ENCODE assay signal across 8 cellular contexts in genomic region chr3:98563661-98564281, GRCh38. TPM values are rescaled to one million over a fixed set of nuclear protein-coding genes. Genes with fewer than 3 reads are reported as not detected.
DNase-seq lines count a peak whose midpoint lies in the region; ATAC-seq and TF ChIP-seq lines count a peak whose summit lies in the region.

No MANE protein-coding gene starts in this region.

- TF ChIP-seq POLR2A in sigmoid colon (IDR thresholded peaks at IDR 0.05), result no peak

- peak; percentile 91 for DNase-seq in GM12865 (ENCODE audit: low read depth)
- peak; percentile 24 for DNase-seq in Jurkat, Clone E6-1 (ENCODE audit: low read depth, low spot score)
- peak; percentile 83 for DNase-seq in central memory CD4-positive, alpha-beta T cell
- DNase-seq in sigmoid colon, result no peak
- DNase-seq in SHP77 (lab: John Stamatoyannopoulos, UW), result no peak
- no peak for DNase-seq in NCI-H2029 treated with DMSO at 0.1 percent for 48 hours (lab: John Stamatoyannopoulos, UW)
- DNase-seq in activated naive CD4-positive, alpha-beta T cell treated with Interleukin-2 at 50 U/mL for 16 hours, result no peak

- no peaks in the 10 kb centered on the region for H3K4me1 ChIP-seq in sigmoid colon

- TF ChIP-seq EP300 in sigmoid colon (IDR thresholded peaks at IDR 0.05), result no peak

- TF ChIP-seq CTCF in GM12865 (IDR thresholded peaks at IDR 0.05; ENCODE audit: insufficient read depth, low read depth, low read length, missing control alignments), result no peak
- TF ChIP-seq CTCF in sigmoid colon (IDR thresholded peaks at IDR 0.05), result no peak

- no peaks in the 10 kb centered on the region for H3K9me3 ChIP-seq in sigmoid colon

- intact Hi-C loops in sigmoid colon (cut with DNase I), result no loop called here

- no peak overlapping the region for H3K27ac ChIP-seq in sigmoid colon

- peak overlapping the region; percentile 72 for H3K4me3 ChIP-seq in GM12865 (ENCODE audit: low read depth, low read length)
- H3K4me3 ChIP-seq in Jurkat, Clone E6-1 (ENCODE audit: low read length), result no peak overlapping the region
- H3K4me3 ChIP-seq in sigmoid colon, result no peak overlapping the region

- 58 to 74% methylated on average over 4 of the region's 4 CpGs for WGBS in sigmoid colon, 2 donors

- no peaks in the 10 kb centered on the region for H3K27me3 ChIP-seq in sigmoid colon

- no peaks in the 10 kb centered on the region for H3K36me3 ChIP-seq in sigmoid colon

- ATAC-seq in GM21717 (IDR thresholded peaks at IDR 0.05; ENCODE audit: unreplicated experiment), result peak; percentile 56

RNA-seq across cellular contexts. Expression of gene CPOX, which starts 29.6 kb away (rescaled TPM):
- polyA plus RNA-seq in Jurkat, Clone E6-1 (2012; ENCODE audit: insufficient read depth, insufficient read length), result 31.9 TPM
- 10 to 100 TPM; 15.3 to 32.7 (median 17.3) TPM for total RNA-seq in sigmoid colon
- polyA plus RNA-seq in sigmoid colon, result 10 to 100 TPM in 1 of 3 donors, 1 to 10 TPM in 2; 4.2 to 11.8 (median 6.7) TPM

RNA-seq across cellular contexts. Expression of gene GPR15, which starts 32.0 kb away (rescaled TPM):
- polyA plus RNA-seq in Jurkat, Clone E6-1 (2012; ENCODE audit: insufficient read depth, insufficient read length), result not detected
- total RNA-seq in sigmoid colon, result under 1 TPM in 1 of 4 donors, not detected in 3; 0.66 TPM
- 1 to 10 TPM in 2 of 3 donors, under 1 TPM in 1; 0.92 to 3.5 (median 3.0) TPM for polyA plus RNA-seq in sigmoid colon

RNA-seq across cellular contexts. Expression of gene CLDND1, which starts 41.1 kb away (rescaled TPM):
- 80.2 TPM for polyA plus RNA-seq in Jurkat, Clone E6-1 (2012; ENCODE audit: insufficient read depth, insufficient read length)
- total RNA-seq in sigmoid colon, result 100 to 1,000 TPM; 193 to 301 (median 240) TPM
- polyA plus RNA-seq in sigmoid colon, result 10 to 100 TPM; 17.1 to 38.0 (median 34.8) TPM

Comparison
In these comparisons a context has a peak if more than half of its experiments do, and no peak if none do; other contexts are left out.
1. DNase-seq: peak in GM12865 (single experiment), Jurkat, Clone E6-1 (single experiment) and central memory CD4-positive, alpha-beta T cell (single experiment); none in sigmoid colon (single experiment), SHP77 (0 of 2), NCI-H2029 treated with DMSO at 0.1 percent for 48 hours (single experiment) and activated naive CD4-positive, alpha-beta T cell treated with Interleukin-2 at 50 U/mL for 16 hours (single experiment).